ENCODE assay signal across 19 cellular contexts in the genomic region with DNA sequence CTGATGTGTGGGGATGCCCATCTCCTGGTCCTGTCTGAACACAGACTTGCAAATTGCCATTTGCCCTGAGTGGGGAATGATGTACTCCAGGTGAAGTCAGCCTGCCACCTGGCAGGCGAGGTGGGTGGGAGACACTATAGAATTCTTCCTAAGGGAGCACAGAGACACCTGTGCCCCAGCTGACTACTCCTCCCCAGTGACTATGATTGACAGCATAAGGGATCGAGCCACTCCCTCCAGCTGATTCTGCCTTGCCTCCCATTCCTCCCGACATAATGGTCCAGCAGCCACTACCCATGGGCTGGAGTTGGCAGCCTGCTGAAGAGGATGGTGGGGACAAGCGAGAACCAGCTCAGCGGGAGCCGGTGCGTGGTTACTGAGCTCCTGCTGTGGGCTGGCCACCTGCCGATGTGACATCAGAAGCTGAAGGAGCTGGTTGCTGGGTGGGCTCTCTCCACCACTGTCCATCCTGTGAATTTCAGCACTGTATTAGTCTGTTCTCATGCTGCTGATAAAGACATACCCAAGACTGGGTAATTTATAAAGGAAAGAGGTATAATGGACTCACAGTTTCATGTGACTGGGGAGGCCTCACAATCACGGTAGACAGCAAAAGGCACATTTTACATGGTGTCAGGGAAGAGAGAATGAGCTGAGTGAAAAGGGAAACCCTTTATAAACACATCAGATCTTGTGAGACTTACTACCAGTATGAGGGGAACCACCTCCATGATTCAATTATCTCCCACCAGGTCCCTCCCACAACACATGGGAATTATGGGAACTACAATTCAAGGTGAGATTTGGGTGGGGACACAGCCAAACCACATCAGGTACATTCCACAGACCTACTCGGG. TPM values are rescaled to one million over a fixed set of nuclear protein-coding genes. Genes with fewer than 3 reads are reported as not detected.
DNase-seq lines count a peak whose midpoint lies in the region; ATAC-seq lines count a peak whose summit lies in the region.
"Had no signal": no experiment of that assay in that cellular context is flagged by ENCODE, and none has a peak within 500 bp of the region (broad histone marks: within the 10 kb centered on the region; RNA-seq: fewer than 3 reads in every experiment).

No MANE protein-coding gene starts in this region.

- H3K23ac ChIP-seq in neuronal stem cell (ENCODE audit: low read depth, low read length, poor library complexity), result peak overlapping the region; percentile 80

- H2BK120ac ChIP-seq in neuronal stem cell (ENCODE audit: low read depth, low read length), result no peak overlapping the region

- no CpG with 5 or more reads among the region's 10 CpGs for WGBS in neuronal stem cell (ENCODE audit: extremely low coverage in 2 of 2, insufficient read length in 2 of 2, insufficient replicate concordance in 1 of 2), 2 donors

- H3K27ac ChIP-seq in neuronal stem cell (replicated peaks; ENCODE audit: low read length) (no peak overlapping the region), caudate nucleus (ENCODE audit: low read depth, low read length) (no peak overlapping the region)
- H3K27ac ChIP-seq: epithelial cell of prostate, parathyroid adenoma, tibial artery had no signal

- H3K4me3 ChIP-seq in neuronal stem cell (ENCODE audit: low read length in 2 of 2), result no peak overlapping the region
- H3K4me3 ChIP-seq: tibial artery had no signal

- H3K36me3 ChIP-seq in neuronal stem cell (replicated peaks in 1 of 2; ENCODE audit: control insufficient read depth in 2 of 2, insufficient read depth in 2 of 2, low read length in 2 of 2), result no peaks in the 10 kb centered on the region
- H3K36me3 ChIP-seq: BE2C, tibial artery had no signal

- ATAC-seq in T-helper 17 cell, result no peak
- ATAC-seq: sciatic nerve; stimulated activated naive CD8-positive, alpha-beta T cell treated with anti-CD3 and anti-CD28 coated beads, Interleukin-15, amount 100 ng/mL, for 72 hours; T-cell had no signal

- H4K91ac ChIP-seq in neuronal stem cell (ENCODE audit: low read depth, low read length, poor library complexity), result no peak overlapping the region

- DNase-seq in NCI-H524 (lab: John Stamatoyannopoulos, UW) (peak; percentile 39 to 61), NCI-H524 treated with DMSO at 0.1 percent for 48 hours (lab: John Stamatoyannopoulos, UW) (no peak), NCI-H1092 (lab: John Stamatoyannopoulos, UW) (peak; percentile 80), NCI-H774 (lab: John Stamatoyannopoulos, UW) (peak; percentile 7), neuronal stem cell (ENCODE audit: low spot score) (no peak), caudate nucleus (lab: John Stamatoyannopoulos, UW) (no peak), T-helper 17 cell (no peak), OCI-M2 (lab: John Stamatoyannopoulos, UW; ENCODE audit: unreplicated experiment) (no peak)
- DNase-seq: activated naive CD8-positive, alpha-beta T cell treated with anti-CD3 and anti-CD28 coated beads, Interleukin-2, amount 10 ng/mL, durations not matched to agents 7 days and 5 days; BE2C; GOT3; SHP77 treated with DMSO at 0.1 percent for 48 hours; stimulated activated naive CD8-positive, alpha-beta T cell treated with anti-CD3 and anti-CD28 coated beads, Interleukin-15, amount 100 ng/mL, for 72 hours; T-cell; tibial artery had no signal

- H3K4me3 Mint-ChIP-seq in T-helper 17 cell, result no peak overlapping the region
- H3K4me3 Mint-ChIP-seq: activated naive CD8-positive, alpha-beta T cell treated with anti-CD3 and anti-CD28 coated beads, Interleukin-2, amount 10 ng/mL, durations not matched to agents 7 days and 5 days; nephron; stimulated activated naive CD8-positive, alpha-beta T cell treated with anti-CD3 and anti-CD28 coated beads, Interleukin-15, amount 100 ng/mL, for 72 hours; T-cell had no signal

- H3K27me3 ChIP-seq in neuronal stem cell (ENCODE audit: control insufficient read depth in 3 of 3, insufficient read depth in 3 of 3, low read depth in 1 of 3, low read length in 3 of 3), result no peaks in the 10 kb centered on the region
- H3K27me3 ChIP-seq: BE2C, tibial artery had no signal

- peak overlapping the region; percentile 88 for H2AK5ac ChIP-seq in neuronal stem cell (ENCODE audit: low read depth, low read length)

- peak overlapping the region; percentile 60 for H3K9ac ChIP-seq in neuronal stem cell (ENCODE audit: low read depth, low read length, poor library complexity)
- H3K9ac ChIP-seq: parathyroid adenoma had no signal

- H3K18ac ChIP-seq in neuronal stem cell (ENCODE audit: low read length), result peak overlapping the region; percentile 64

- no peak overlapping the region for H3K4me2 ChIP-seq in neuronal stem cell (ENCODE audit: insufficient read depth, low read length, poor library complexity, severe bottlenecking)

- H3K4ac ChIP-seq in neuronal stem cell (ENCODE audit: low read length), result no peak overlapping the region

- peaks cover 3% of the 10 kb centered on the region for H3K36me3 Mint-ChIP-seq in T-helper 17 cell (ENCODE audit: low read depth)
- H3K36me3 Mint-ChIP-seq: activated naive CD8-positive, alpha-beta T cell treated with anti-CD3 and anti-CD28 coated beads, Interleukin-2, amount 10 ng/mL, durations not matched to agents 7 days and 5 days; T-cell had no signal

- H3K4me1 Mint-ChIP-seq in T-helper 17 cell, result peaks cover 4% of the 10 kb centered on the region
- H3K4me1 Mint-ChIP-seq: activated naive CD8-positive, alpha-beta T cell treated with anti-CD3 and anti-CD28 coated beads, Interleukin-2, amount 10 ng/mL, durations not matched to agents 7 days and 5 days; nephron; T-cell had no signal

- H3K27me3 Mint-ChIP-seq in T-helper 17 cell, result peaks cover 5% of the 10 kb centered on the region
- H3K27me3 Mint-ChIP-seq: stimulated activated naive CD8-positive, alpha-beta T cell treated with anti-CD3 and anti-CD28 coated beads, Interleukin-15, amount 100 ng/mL, for 72 hours; T-cell had no signal

- H3K14ac ChIP-seq in neuronal stem cell (ENCODE audit: low read length), result no peak overlapping the region

- H4K8ac ChIP-seq in neuronal stem cell (ENCODE audit: low read depth, low read length), result no peak overlapping the region

- no peak overlapping the region for H3K27ac Mint-ChIP-seq in T-helper 17 cell
- H3K27ac Mint-ChIP-seq: activated naive CD8-positive, alpha-beta T cell treated with anti-CD3 and anti-CD28 coated beads, Interleukin-2, amount 10 ng/mL, durations not matched to agents 7 days and 5 days; nephron; stimulated activated naive CD8-positive, alpha-beta T cell treated with anti-CD3 and anti-CD28 coated beads, Interleukin-15, amount 100 ng/mL, for 72 hours; T-cell had no signal

- H3K9me3 ChIP-seq in neuronal stem cell (replicated peaks in 1 of 2; ENCODE audit: control insufficient read depth in 2 of 2, insufficient read depth in 1 of 2, low read depth in 1 of 2, low read length in 2 of 2) (no peaks in the 10 kb centered on the region), T-helper 17 cell (ENCODE audit: control insufficient read depth, low read length, poor library complexity, severe bottlenecking) (no peaks in the 10 kb centered on the region)
- H3K9me3 ChIP-seq: BE2C, tibial artery had no signal

- H3K4me1 ChIP-seq in neuronal stem cell (ENCODE audit: control insufficient read depth in 2 of 2, insufficient read depth in 1 of 2, low read depth in 1 of 2, low read length in 2 of 2), result peaks cover 4 to 5% of the 10 kb centered on the region in 2 donors
- H3K4me1 ChIP-seq: BE2C, parathyroid adenoma had no signal

- no peaks in the 10 kb centered on the region for H3K79me1 ChIP-seq in neuronal stem cell (ENCODE audit: low read depth, low read length)

- H2BK5ac ChIP-seq in neuronal stem cell (ENCODE audit: low read length), result no peak overlapping the region

- no peak overlapping the region for H2AFZ ChIP-seq in neuronal stem cell (ENCODE audit: low read length)
- H2AFZ ChIP-seq: parathyroid adenoma had no signal

- no peak overlapping the region for H2BK12ac ChIP-seq in neuronal stem cell (ENCODE audit: low read length)

- no peak overlapping the region for H2BK15ac ChIP-seq in neuronal stem cell (ENCODE audit: low read length)

RNA-seq across cellular contexts. Expression of gene NCS1, which starts 12.2 kb away (rescaled TPM):
- 36.7 TPM for polyA plus RNA-seq in neuronal stem cell (2013, experiment 1 of 2)
- 36.1 TPM for polyA plus RNA-seq in neuronal stem cell (2013, experiment 2 of 2)
- total RNA-seq in T-helper 17 cell, result under 1 TPM; 0.12 to 0.31 TPM

Comparison
In these comparisons a context has a peak if more than half of its experiments do, and no peak if none do; other contexts are left out.
1. DNase-seq: peak in NCI-H524 (2 of 2), NCI-H1092 (single experiment) and NCI-H774 (single experiment); none in NCI-H524 treated with DMSO at 0.1 percent for 48 hours (single experiment), neuronal stem cell (single experiment), caudate nucleus (0 of 61), T-helper 17 cell (0 of 3) and OCI-M2 (single experiment).